ENCODE assay signal across 18 cellular contexts in the genomic region with DNA sequence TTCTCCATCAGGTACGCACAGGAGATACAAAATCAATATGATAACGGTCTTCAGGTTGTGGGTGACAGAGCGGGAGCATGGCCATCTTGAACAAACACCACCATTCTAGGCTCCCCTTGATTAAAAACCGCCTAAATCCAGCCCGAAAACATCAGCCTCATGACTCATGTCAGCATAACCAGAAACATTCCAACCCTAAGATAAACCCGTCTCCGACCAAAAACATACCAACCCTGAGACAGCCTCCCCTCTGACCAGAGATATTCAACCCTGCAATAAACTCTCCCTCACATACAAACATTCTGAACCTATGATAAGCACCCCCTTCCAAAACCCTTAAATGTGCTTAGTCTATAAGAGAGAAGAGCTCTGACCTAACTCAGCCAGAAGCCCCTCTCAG.
DNase-seq lines count a peak whose midpoint lies in the region; ATAC-seq, FAIRE-seq and TF ChIP-seq lines count a peak whose summit lies in the region.
"Had no signal": no experiment of that assay in that cellular context is flagged by ENCODE, and none has a peak within 500 bp of the region (broad histone marks: within the 10 kb centered on the region; RNA-seq: fewer than 3 reads in every experiment).

No MANE protein-coding gene starts in this region.

- DNase-seq in H9 (no peak), astrocyte (ENCODE audit: low read depth) (peak; percentile 89), heart right ventricle (no peak), smooth muscle cell (lab: John Stamatoyannopoulos, UW; ENCODE audit: unreplicated experiment) (no peak), AML-193 (lab: John Stamatoyannopoulos, UW) (no peak), NCI-H82 treated with DMSO at 0.1 percent for 48 hours (lab: John Stamatoyannopoulos, UW; ENCODE audit: unreplicated experiment) (no peak)
- DNase-seq in stimulated activated CD4-positive, alpha-beta T cell treated with anti-CD3 and anti-CD28 coated beads, Interleukin-4, amount 100 ng/mL, for 4 hours, result no peak
- DNase-seq: activated T-cell treated with anti-CD3 and anti-CD28 coated beads, Interleukin-2, amount 50 U/mL, for 4 hours; effector memory CD4-positive, alpha-beta T cell; naive thymus-derived CD4-positive, alpha-beta T cell; NCI-H1930; NCI-H526; stimulated activated CD4-positive, alpha-beta T cell treated with anti-CD3 and anti-CD28 coated beads, Interleukin-4, amount 100 ng/mL, for 1 hour; T-helper 2 cell had no signal

- peaks cover 34 to 70% (median 61%) of the 10 kb centered on the region in 3 experiments for H3K36me3 Mint-ChIP-seq in H9 (ENCODE audit: insufficient read depth in 1 of 3, low read depth in 3 of 3)
- H3K36me3 Mint-ChIP-seq in astrocyte (ENCODE audit: low read depth, unreplicated experiment), result peaks cover 36% of the 10 kb centered on the region

- TF ChIP-seq CTCF in H9 (conservative IDR thresholded peaks at IDR 0.05) (no peak), astrocyte (IDR thresholded peaks at IDR 0.05; ENCODE audit: insufficient read depth, low read depth, low read length) (no peak), heart right ventricle (IDR thresholded peaks at IDR 0.05) (no peak), smooth muscle cell (IDR thresholded peaks at IDR 0.05; ENCODE audit: borderline replicate concordance, insufficient read depth, poor library complexity, severe bottlenecking) (no peak)

- H3K4me2 ChIP-seq in H9 (ENCODE audit: insufficient read depth, insufficient read length, low read length) (no peak overlapping the region), astrocyte (ENCODE audit: low read length) (peak overlapping the region; percentile 68), smooth muscle cell (peak overlapping the region; percentile 77)

- H3K23me2 ChIP-seq in H9 (ENCODE audit: insufficient read length, low read depth, low read length, poor library complexity, severe bottlenecking), result no peaks in the 10 kb centered on the region

- no peak overlapping the region for H2AFZ ChIP-seq in H9 (ENCODE audit: low read length)
- peak overlapping the region; percentile 20 for H2AFZ ChIP-seq in astrocyte (ENCODE audit: low read depth, low read length)
- no peak overlapping the region for H2AFZ ChIP-seq in smooth muscle cell (ENCODE audit: low read depth)

- peak in 3 of 8 donors; percentile 4 to 20 (median 20) for ATAC-seq in heart right ventricle
- ATAC-seq: activated T-cell treated with anti-CD3 and anti-CD28 coated beads, Interleukin-2, amount 50 U/mL, for 4 hours; naive thymus-derived CD4-positive, alpha-beta T cell; stimulated activated effector memory CD8-positive, alpha-beta T cell treated with anti-CD3 and anti-CD28 coated beads, Interleukin-12 subunit alpha, Interleukin-12 subunit beta, amount 100 ng/mL, for 72 hours had no signal

- H2BK20ac ChIP-seq in H9 (ENCODE audit: low read depth, low read length, poor library complexity, severe bottlenecking), result no peak overlapping the region

- peak overlapping the region; percentile 9 to 18 (median 16); a peak in 6 of 7 replicates for H3K27ac Mint-ChIP-seq in H9
- H3K27ac Mint-ChIP-seq in astrocyte (ENCODE audit: unreplicated experiment), result peak overlapping the region; percentile 59
- H3K27ac Mint-ChIP-seq: naive thymus-derived CD4-positive, alpha-beta T cell; stimulated activated effector memory CD8-positive, alpha-beta T cell treated with anti-CD3 and anti-CD28 coated beads, Interleukin-12 subunit alpha, Interleukin-12 subunit beta, amount 100 ng/mL, for 72 hours had no signal

- no peak overlapping the region for H3T11ph ChIP-seq in H9 (ENCODE audit: low read length)

- no peak overlapping the region for H2BK15ac ChIP-seq in H9 (ENCODE audit: low read depth, low read length)

- peaks cover 11 to 15% of the 10 kb centered on the region in 2 experiments for H3K4me1 Mint-ChIP-seq in H9
- peaks cover 14% of the 10 kb centered on the region for H3K4me1 Mint-ChIP-seq in astrocyte (ENCODE audit: low read depth, unreplicated experiment)

- H3K9ac ChIP-seq in H9 (ENCODE audit: extremely low read depth, insufficient read length, low read length) (no peak overlapping the region), astrocyte (ENCODE audit: low read length) (peak overlapping the region; percentile 60), smooth muscle cell (ENCODE audit: low read depth) (peak overlapping the region; percentile 78)

- H3K14ac ChIP-seq in H9 (ENCODE audit: insufficient read depth, low read length), result no peak overlapping the region

- H3K4me1 ChIP-seq in H9 (ENCODE audit: insufficient read depth, low read length) (peaks cover 4% of the 10 kb centered on the region; the same call in 1 of the 2 replicates), astrocyte (ENCODE audit: insufficient read depth, low read length) (peaks cover 22% of the 10 kb centered on the region), heart right ventricle (peaks cover 0 to 15% (median 9%) of the 10 kb centered on the region in 9 donors), smooth muscle cell (ENCODE audit: low read depth) (peaks cover 1% of the 10 kb centered on the region)

- H3K4me3 ChIP-seq in astrocyte (ENCODE audit: insufficient read depth, low read depth, low read length) (no peak overlapping the region), heart right ventricle (no peak overlapping the region), smooth muscle cell (no peak overlapping the region)

- H3K18ac ChIP-seq in H9 (ENCODE audit: insufficient read length, low read depth, low read length), result no peak overlapping the region

- no peak overlapping the region for H3K56ac ChIP-seq in H9 (ENCODE audit: insufficient read length, low read depth, low read length)

- no peaks in the 10 kb centered on the region for H3K27me3 Mint-ChIP-seq in H9 (ENCODE audit: low read depth)
- no peaks in the 10 kb centered on the region for H3K27me3 Mint-ChIP-seq in astrocyte (ENCODE audit: low read depth, unreplicated experiment)
- H3K27me3 Mint-ChIP-seq: naive thymus-derived CD4-positive, alpha-beta T cell had no signal

- no peak overlapping the region for H2BK5ac ChIP-seq in H9 (ENCODE audit: insufficient read length, low read length)

- H3K23ac ChIP-seq in H9 (ENCODE audit: insufficient read length, low read depth, low read length), result no peak overlapping the region

- H3K9me3 ChIP-seq in H9 (ENCODE audit: control insufficient read depth, low read depth, low read length), result no peaks in the 10 kb centered on the region
- no peaks in the 10 kb centered on the region for H3K9me3 ChIP-seq in astrocyte (ENCODE audit: insufficient read depth, low read depth, low read length)
- peaks cover 0 to 14% (median 0%) of the 10 kb centered on the region in 11 donors for H3K9me3 ChIP-seq in heart right ventricle
- no peaks in the 10 kb centered on the region for H3K9me3 ChIP-seq in smooth muscle cell (replicated peaks; ENCODE audit: low read depth)

- H2AK5ac ChIP-seq in H9 (ENCODE audit: insufficient read length, low read length), result no peak overlapping the region

- H3K27me3 ChIP-seq in H9 (ENCODE audit: insufficient read depth, low read length) (no peaks in the 10 kb centered on the region), astrocyte (ENCODE audit: insufficient read depth, low read length) (no peaks in the 10 kb centered on the region), heart right ventricle (no peaks in the 10 kb centered on the region), smooth muscle cell (ENCODE audit: low read depth) (no peaks in the 10 kb centered on the region)

- H3F3A ChIP-seq in smooth muscle cell (ENCODE audit: low read depth), result peaks cover 18% of the 10 kb centered on the region

- no CpG with 5 or more reads among the region's 7 CpGs for WGBS in H9 (ENCODE audit: extremely low coverage, insufficient read length, low lambda C conversion rate)
- 63 to 68% methylated on average over 7 of the region's 7 CpGs for WGBS in heart right ventricle, 2 donors
- 29% methylated on average over 7 of the region's 7 CpGs for WGBS in smooth muscle cell (ENCODE audit: low lambda C conversion rate)

- H2BK120ac ChIP-seq in H9 (ENCODE audit: low read depth, low read length, poor library complexity, severe bottlenecking), result no peak overlapping the region

- H3K79me1 ChIP-seq in H9 (ENCODE audit: insufficient read depth, low read depth, low read length, poor library complexity, severe bottlenecking), result no peaks in the 10 kb centered on the region

- peaks cover 0 to 19% of the 10 kb centered on the region in 2 experiments; a peak in 2 of 5 replicates for H3K9me3 Mint-ChIP-seq in H9
- peaks cover 19% of the 10 kb centered on the region for H3K9me3 Mint-ChIP-seq in astrocyte (ENCODE audit: unreplicated experiment)

- intact Hi-C loops in heart right ventricle (cut with DNase I), result loop anchor here in 2 of 10 donors (1.0 to 2.0 kb wide), 2 partner anchors 22 kb away; no protein-coding TSS in a partner anchor

- no peak overlapping the region for H4K91ac ChIP-seq in H9 (ENCODE audit: insufficient read length, low read depth, low read length)

- H4K20me1 ChIP-seq in H9 (ENCODE audit: control insufficient read depth, insufficient read depth, insufficient read length), result no peaks in the 10 kb centered on the region
- H4K20me1 ChIP-seq in astrocyte (ENCODE audit: insufficient read depth, low read length), result no peaks in the 10 kb centered on the region
- peaks cover 9% of the 10 kb centered on the region for H4K20me1 ChIP-seq in smooth muscle cell (ENCODE audit: low read depth)

- H2BK12ac ChIP-seq in H9 (ENCODE audit: insufficient read length, low read depth, low read length), result no peak overlapping the region

- no peak overlapping the region for H4K8ac ChIP-seq in H9 (replicated peaks; ENCODE audit: insufficient read length, low read depth, low read length)

- FAIRE-seq in astrocyte (lab: Jason Lieb, UNC), result peak; percentile 76
- FAIRE-seq: H1, RCC 7860, urothelium cell line had no signal

- H3K79me2 ChIP-seq in H9 (ENCODE audit: insufficient read depth, low read length) (no peaks in the 10 kb centered on the region), astrocyte (ENCODE audit: insufficient read depth, low read length) (no peaks in the 10 kb centered on the region), smooth muscle cell (ENCODE audit: low read depth) (no peaks in the 10 kb centered on the region)

- H3K27ac ChIP-seq in H9 (ENCODE audit: insufficient read length, low read depth, low read length) (no peak overlapping the region), astrocyte (ENCODE audit: low read depth, low read length) (peak overlapping the region; percentile 80), heart right ventricle (peak overlapping the region; percentile 42 to 92 (median 84)), smooth muscle cell (ENCODE audit: low read depth) (peak overlapping the region; percentile 98)

- H3K36me3 ChIP-seq in astrocyte (ENCODE audit: insufficient read depth, low read length) (no peaks in the 10 kb centered on the region), heart right ventricle (peaks cover 0 to 14% (median 0%) of the 10 kb centered on the region in 9 donors), smooth muscle cell (ENCODE audit: low read depth) (no peaks in the 10 kb centered on the region)

- H4K5ac ChIP-seq in H9 (ENCODE audit: insufficient read length, low read depth, low read length), result no peak overlapping the region

- H3K4me3 Mint-ChIP-seq in H9 (no peak overlapping the region), astrocyte (ENCODE audit: unreplicated experiment) (no peak overlapping the region)
- H3K4me3 Mint-ChIP-seq: activated T-cell treated with anti-CD3 and anti-CD28 coated beads, Interleukin-2, amount 50 U/mL, for 4 hours; naive thymus-derived CD4-positive, alpha-beta T cell; stimulated activated effector memory CD8-positive, alpha-beta T cell treated with anti-CD3 and anti-CD28 coated beads, Interleukin-12 subunit alpha, Interleukin-12 subunit beta, amount 100 ng/mL, for 72 hours had no signal

- no peak overlapping the region for H3K4ac ChIP-seq in H9 (ENCODE audit: low read depth, low read length)
